In genomic region chr9:31790720-31791119, GRCh38 we compare ENCODE assay signal across 19 cellular contexts.
"Had no signal": no experiment of that assay in that cellular context is flagged by ENCODE, and none has a peak within 500 bp of the region (broad histone marks: within the 10 kb centered on the region; RNA-seq: fewer than 3 reads in every experiment).

No MANE protein-coding gene starts in this region.

- DNase-seq: activated B cell treated with CpG ODN at 0.5 μM for 24 hours; activated CD4-positive, alpha-beta T cell treated with anti-CD3 and anti-CD28 coated beads, Interleukin-2, amount 50 U/mL, for 1 hour; activated CD8-positive, alpha-beta T cell treated with anti-CD3 and anti-CD28 coated beads for 36 hours; activated naive CD8-positive, alpha-beta T cell treated with anti-CD3 and anti-CD28 coated beads, Interleukin-2, amount 50 U/mL, for 24 hours; activated T-cell treated with anti-CD3 and anti-CD28 coated beads, Interleukin-2, amount 50 U/mL, for 4 hours; amygdala; endodermal cell; heart left ventricle; kidney glomerular epithelial cell; left lung; lower lobe of right lung; mucosa of descending colon; posterior cingulate gyrus; right cardiac atrium; stimulated activated CD4-positive, alpha-beta T cell treated with anti-CD3 and anti-CD28 coated beads, Interleukin-12 subunit alpha, Interleukin-12 subunit beta, amount 100 ng/mL, for 4 hours; stimulated activated CD4-positive, alpha-beta T cell treated with anti-CD3 and anti-CD28 coated beads, Interleukin-4, amount 100 ng/mL, for 1 hour; uterus had no signal

- H3K27me3 ChIP-seq: heart left ventricle, left lung, uterus had no signal

- H3K9me3 ChIP-seq: left lung, lower lobe of right lung, mucosa of descending colon, thoracic aorta, uterus had no signal

- H3K4me1 ChIP-seq: heart left ventricle, left lung, lower lobe of right lung, uterus had no signal

- H3K4me3 ChIP-seq: heart left ventricle, left lung, lower lobe of right lung, mucosa of descending colon, thoracic aorta, uterus had no signal

- ATAC-seq: activated CD8-positive, alpha-beta T cell treated with anti-CD3 and anti-CD28 coated beads for 36 hours; activated naive CD8-positive, alpha-beta T cell treated with anti-CD3 and anti-CD28 coated beads, Interleukin-2, amount 50 U/mL, for 24 hours; activated T-cell treated with anti-CD3 and anti-CD28 coated beads, Interleukin-2, amount 50 U/mL, for 4 hours; heart left ventricle; left lung; lower lobe of right lung; mucosa of descending colon; natural killer cell treated with Interleukin-12 subunit alpha and Interleukin-12 subunit beta and Interleukin-15 and Interleukin-18, amount 100 ng/mL, for 72 hours; right cardiac atrium had no signal

- H3K27ac ChIP-seq: heart left ventricle, left lung, lower lobe of right lung, thoracic aorta, uterus had no signal

- H3K36me3 ChIP-seq: heart left ventricle, left lung, lower lobe of right lung, thoracic aorta, uterus had no signal
